ENCODE assay signal across 6 cellular contexts in genomic region chr6:159732550-159732949, GRCh38. TPM values are rescaled to one million over a fixed set of nuclear protein-coding genes. Genes with fewer than 3 reads are reported as not detected.
DNase-seq lines count a peak whose midpoint lies in the region; ATAC-seq and TF ChIP-seq lines count a peak whose summit lies in the region.
"Not testable (repeated sequence)": the region's sequence is repeated elsewhere in the genome, so short reads cannot be mapped to it uniquely, and the experiment has no call there.

No MANE protein-coding gene starts in this region.

- peaks cover 74% of the 10 kb centered on the region for H3K4me1 Mint-ChIP-seq in CD8-positive, alpha-beta T cell (ENCODE audit: low read depth)
- H3K4me1 Mint-ChIP-seq in T-helper 17 cell, result peaks cover 31% of the 10 kb centered on the region
- peaks cover 51% of the 10 kb centered on the region for H3K4me1 Mint-ChIP-seq in activated naive CD4-positive, alpha-beta T cell treated with anti-CD3 and anti-CD28 coated beads for 36 hours (ENCODE audit: low read depth)
- peaks cover 46% of the 10 kb centered on the region for H3K4me1 Mint-ChIP-seq in central memory CD8-positive, alpha-beta T cell
- peaks cover 39 to 46% of the 10 kb centered on the region in 2 donors for H3K4me1 Mint-ChIP-seq in natural killer cell treated with Interleukin-12 subunit alpha and Interleukin-12 subunit beta and Interleukin-15 and Interleukin-18, amount 100 ng/mL, for 72 hours (ENCODE audit: low read depth in 2 of 2)
- peaks cover 76% of the 10 kb centered on the region for H3K4me1 Mint-ChIP-seq in stimulated activated naive CD8-positive, alpha-beta T cell treated with anti-CD3 and anti-CD28 coated beads, Interleukin-15, Interleukin-2, amounts not matched to agents 100 ng/mL and 50 ng/mL, for 24 hours (ENCODE audit: low read depth)

- H3K4me1 ChIP-seq in CD8-positive, alpha-beta T cell (ENCODE audit: insufficient read depth, low read length), result peaks cover 81% of the 10 kb centered on the region

- intact Hi-C loops in CD8-positive, alpha-beta T cell (cut with DNase I, micrococcal nuclease); activated naive CD4-positive, alpha-beta T cell treated with anti-CD3 and anti-CD28 coated beads for 36 hours (cut with micrococcal nuclease): not testable (repeated sequence)

- CTCF ChIA-PET in CD8-positive, alpha-beta T cell (lab: Charles Lee), result interaction anchor here (0.9 to 1.7 kb wide), 4 partner anchors 12 to 58 kb away, joined by 3 to 6 read pairs (median 4); partner anchors contain the start of gene MRPL18
- CTCF ChIA-PET in activated naive CD4-positive, alpha-beta T cell treated with anti-CD3 and anti-CD28 coated beads for 36 hours (lab: Charles Lee), result interaction anchor here (0.7 to 1.4 kb wide), 5 partner anchors 9 to 235 kb away, joined by 3 to 6 read pairs (median 3); no protein-coding TSS in a partner anchor

- H3K36me3 Mint-ChIP-seq in CD8-positive, alpha-beta T cell, result peaks cover 24% of the 10 kb centered on the region
- not testable (repeated sequence) for H3K36me3 Mint-ChIP-seq in T-helper 17 cell (ENCODE audit: low read depth); natural killer cell treated with Interleukin-12 subunit alpha and Interleukin-12 subunit beta and Interleukin-15 and Interleukin-18, amount 100 ng/mL, for 72 hours
- H3K36me3 Mint-ChIP-seq in activated naive CD4-positive, alpha-beta T cell treated with anti-CD3 and anti-CD28 coated beads for 36 hours (ENCODE audit: low read depth), result peaks cover 26% of the 10 kb centered on the region
- H3K36me3 Mint-ChIP-seq in central memory CD8-positive, alpha-beta T cell (ENCODE audit: insufficient read depth), result peaks cover 29% of the 10 kb centered on the region
- peaks cover 49% of the 10 kb centered on the region for H3K36me3 Mint-ChIP-seq in stimulated activated naive CD8-positive, alpha-beta T cell treated with anti-CD3 and anti-CD28 coated beads, Interleukin-15, Interleukin-2, amounts not matched to agents 100 ng/mL and 50 ng/mL, for 24 hours (ENCODE audit: low read depth)

- TF ChIP-seq CTCF in CD8-positive, alpha-beta T cell (IDR thresholded peaks at IDR 0.05), result not testable (repeated sequence)

- DNase-seq in CD8-positive, alpha-beta T cell; T-helper 17 cell; activated naive CD4-positive, alpha-beta T cell treated with anti-CD3 and anti-CD28 coated beads for 36 hours; central memory CD8-positive, alpha-beta T cell (ENCODE audit: low spot score in 2 of 2); natural killer cell treated with Interleukin-12 subunit alpha and Interleukin-12 subunit beta and Interleukin-15 and Interleukin-18, amount 100 ng/mL, for 72 hours (ENCODE audit: low spot score): not testable (repeated sequence)

- POLR2A ChIA-PET in CD8-positive, alpha-beta T cell (lab: Charles Lee), result interaction anchor here (1.7 kb wide), 1 partner anchor 29 kb away, joined by 6 read pairs; the partner anchor contains the start of gene ACAT2

- not testable (repeated sequence) for H3K9me3 Mint-ChIP-seq in CD8-positive, alpha-beta T cell; activated naive CD4-positive, alpha-beta T cell treated with anti-CD3 and anti-CD28 coated beads for 36 hours; central memory CD8-positive, alpha-beta T cell; natural killer cell treated with Interleukin-12 subunit alpha and Interleukin-12 subunit beta and Interleukin-15 and Interleukin-18, amount 100 ng/mL, for 72 hours; stimulated activated naive CD8-positive, alpha-beta T cell treated with anti-CD3 and anti-CD28 coated beads, Interleukin-15, Interleukin-2, amounts not matched to agents 100 ng/mL and 50 ng/mL, for 24 hours

- not testable (repeated sequence) for H3K27ac ChIP-seq in CD8-positive, alpha-beta T cell (ENCODE audit: low read depth, low read length)

- H3K27me3 Mint-ChIP-seq in CD8-positive, alpha-beta T cell (ENCODE audit: low read depth); T-helper 17 cell; activated naive CD4-positive, alpha-beta T cell treated with anti-CD3 and anti-CD28 coated beads for 36 hours (ENCODE audit: low read depth); central memory CD8-positive, alpha-beta T cell; natural killer cell treated with Interleukin-12 subunit alpha and Interleukin-12 subunit beta and Interleukin-15 and Interleukin-18, amount 100 ng/mL, for 72 hours; stimulated activated naive CD8-positive, alpha-beta T cell treated with anti-CD3 and anti-CD28 coated beads, Interleukin-15, Interleukin-2, amounts not matched to agents 100 ng/mL and 50 ng/mL, for 24 hours: not testable (repeated sequence)

- not testable (repeated sequence) for H3K27me3 ChIP-seq in CD8-positive, alpha-beta T cell (ENCODE audit: insufficient read depth, low read length)

- H3K27ac Mint-ChIP-seq in CD8-positive, alpha-beta T cell, result peak overlapping the region; percentile 41
- peak overlapping the region; percentile 72 for H3K27ac Mint-ChIP-seq in T-helper 17 cell
- peak overlapping the region; percentile 63 for H3K27ac Mint-ChIP-seq in activated naive CD4-positive, alpha-beta T cell treated with anti-CD3 and anti-CD28 coated beads for 36 hours
- H3K27ac Mint-ChIP-seq in central memory CD8-positive, alpha-beta T cell (ENCODE audit: low read depth), result peak overlapping the region; percentile 51
- H3K27ac Mint-ChIP-seq in natural killer cell treated with Interleukin-12 subunit alpha and Interleukin-12 subunit beta and Interleukin-15 and Interleukin-18, amount 100 ng/mL, for 72 hours, result peak overlapping the region in 1 of 2 donors; percentile 82
- peak overlapping the region; percentile 38 for H3K27ac Mint-ChIP-seq in stimulated activated naive CD8-positive, alpha-beta T cell treated with anti-CD3 and anti-CD28 coated beads, Interleukin-15, Interleukin-2, amounts not matched to agents 100 ng/mL and 50 ng/mL, for 24 hours

- not testable (repeated sequence) for H3K9me3 ChIP-seq in CD8-positive, alpha-beta T cell (ENCODE audit: low read length); T-helper 17 cell (ENCODE audit: control insufficient read depth, low read length, poor library complexity, severe bottlenecking)

- not testable (repeated sequence) for H3K36me3 ChIP-seq in CD8-positive, alpha-beta T cell (ENCODE audit: insufficient read depth, low read length)

- not testable (repeated sequence) for ATAC-seq in CD8-positive, alpha-beta T cell; T-helper 17 cell; central memory CD8-positive, alpha-beta T cell (replicated peaks; ENCODE audit: extremely low read depth, poor library complexity, severe bottlenecking); natural killer cell treated with Interleukin-12 subunit alpha and Interleukin-12 subunit beta and Interleukin-15 and Interleukin-18, amount 100 ng/mL, for 72 hours

- not testable (repeated sequence) for H3K4me3 ChIP-seq in CD8-positive, alpha-beta T cell (ENCODE audit: low read depth, low read length)

- H3K4me3 Mint-ChIP-seq in CD8-positive, alpha-beta T cell, result peak overlapping the region; percentile 11
- peak overlapping the region; percentile 66 for H3K4me3 Mint-ChIP-seq in T-helper 17 cell
- H3K4me3 Mint-ChIP-seq in activated naive CD4-positive, alpha-beta T cell treated with anti-CD3 and anti-CD28 coated beads for 36 hours; stimulated activated naive CD8-positive, alpha-beta T cell treated with anti-CD3 and anti-CD28 coated beads, Interleukin-15, Interleukin-2, amounts not matched to agents 100 ng/mL and 50 ng/mL, for 24 hours: not testable (repeated sequence)
- H3K4me3 Mint-ChIP-seq in central memory CD8-positive, alpha-beta T cell, result peak overlapping the region; percentile 49
- peak overlapping the region; percentile 43 for H3K4me3 Mint-ChIP-seq in natural killer cell treated with Interleukin-12 subunit alpha and Interleukin-12 subunit beta and Interleukin-15 and Interleukin-18, amount 100 ng/mL, for 72 hours

RNA-seq across cellular contexts. Expression of gene WTAP, which starts 5.2 kb away (rescaled TPM):
- total RNA-seq in CD8-positive, alpha-beta T cell, result 100 to 1,000 TPM; 224 to 226 TPM
- total RNA-seq in T-helper 17 cell, result 100 to 1,000 TPM; 159 to 160 TPM
- 10 to 100 TPM; 87.5 to 91.6 TPM for total RNA-seq in activated naive CD4-positive, alpha-beta T cell treated with anti-CD3 and anti-CD28 coated beads for 36 hours
- total RNA-seq in natural killer cell treated with Interleukin-12 subunit alpha and Interleukin-12 subunit beta and Interleukin-15 and Interleukin-18, amount 100 ng/mL, for 72 hours, result 100 to 1,000 TPM in 1 of 2 donors, 10 to 100 TPM in 1; 98.4 to 106 TPM

RNA-seq across cellular contexts. Expression of gene ACAT2, which starts 29.3 kb away (rescaled TPM):
- 10 to 100 TPM; 23.3 to 24.1 TPM for total RNA-seq in CD8-positive, alpha-beta T cell
- 10 to 100 TPM; 26.9 to 34.6 TPM for total RNA-seq in T-helper 17 cell
- 10 to 100 TPM; 84.9 to 92.4 TPM for total RNA-seq in activated naive CD4-positive, alpha-beta T cell treated with anti-CD3 and anti-CD28 coated beads for 36 hours
- 10 to 100 TPM; 70.0 to 88.7 TPM for total RNA-seq in natural killer cell treated with Interleukin-12 subunit alpha and Interleukin-12 subunit beta and Interleukin-15 and Interleukin-18, amount 100 ng/mL, for 72 hours

RNA-seq across cellular contexts. Expression of gene SOD2, which starts 39.5 kb away (rescaled TPM):
- total RNA-seq in CD8-positive, alpha-beta T cell, result 10 to 100 TPM; 99.1 to 99.6 TPM
- total RNA-seq in T-helper 17 cell, result 100 to 1,000 TPM; 200 to 292 TPM
- 100 to 1,000 TPM; 256 to 260 TPM for total RNA-seq in activated naive CD4-positive, alpha-beta T cell treated with anti-CD3 and anti-CD28 coated beads for 36 hours
- 100 to 1,000 TPM; 232 to 842 TPM for total RNA-seq in natural killer cell treated with Interleukin-12 subunit alpha and Interleukin-12 subunit beta and Interleukin-15 and Interleukin-18, amount 100 ng/mL, for 72 hours

RNA-seq across cellular contexts. Expression of gene TCP1, which starts 56.9 kb away (rescaled TPM):
- total RNA-seq in CD8-positive, alpha-beta T cell, result 100 to 1,000 TPM; 221 to 222 TPM
- total RNA-seq in T-helper 17 cell, result 100 to 1,000 TPM; 195 to 196 TPM
- total RNA-seq in activated naive CD4-positive, alpha-beta T cell treated with anti-CD3 and anti-CD28 coated beads for 36 hours, result 100 to 1,000 TPM; 420 to 425 TPM
- total RNA-seq in natural killer cell treated with Interleukin-12 subunit alpha and Interleukin-12 subunit beta and Interleukin-15 and Interleukin-18, amount 100 ng/mL, for 72 hours, result 100 to 1,000 TPM; 360 to 498 TPM

RNA-seq across cellular contexts. Expression of gene MRPL18, which starts 57.7 kb away (rescaled TPM):
- 10 to 100 TPM; 17.5 to 18.8 TPM for total RNA-seq in CD8-positive, alpha-beta T cell
- 10 to 100 TPM; 23.2 to 24.9 TPM for total RNA-seq in T-helper 17 cell
- 10 to 100 TPM; 65.1 to 75.8 TPM for total RNA-seq in activated naive CD4-positive, alpha-beta T cell treated with anti-CD3 and anti-CD28 coated beads for 36 hours
- total RNA-seq in natural killer cell treated with Interleukin-12 subunit alpha and Interleukin-12 subunit beta and Interleukin-15 and Interleukin-18, amount 100 ng/mL, for 72 hours, result 10 to 100 TPM; 65.8 to 82.4 TPM
